In genomic region chr1:151613275-151613867, GRCh38 we compare ENCODE assay signal across 8 cellular contexts. TPM values are rescaled to one million over a fixed set of nuclear protein-coding genes. Genes with fewer than 3 reads are reported as not detected.
DNase-seq lines count a peak whose midpoint lies in the region; ATAC-seq and TF ChIP-seq lines count a peak whose summit lies in the region.

No MANE protein-coding gene starts in this region.

- H3K9me3 Mint-ChIP-seq in activated T-cell treated with anti-CD3 and anti-CD28 coated beads, Interleukin-2, amount 50 U/mL, for 72 hours: no peaks in the 10 kb centered on the region

- H3K36me3 ChIP-seq in adipocyte (ENCODE audit: control insufficient read depth, insufficient read depth, low read length, severe bottlenecking): no peaks in the 10 kb centered on the region
- peaks cover 0 to 2% (median 0%) of the 10 kb centered on the region in 4 donors for H3K36me3 ChIP-seq in liver (ENCODE audit: control insufficient read depth in 4 of 4, insufficient read depth in 3 of 4, low read depth in 1 of 4, low read length in 3 of 4)
- H3K36me3 ChIP-seq in transverse colon: no peaks in the 10 kb centered on the region

- peaks cover 34% of the 10 kb centered on the region for H3K4me1 ChIP-seq in adipocyte (ENCODE audit: control insufficient read depth, insufficient read depth, low read length)
- H3K4me1 ChIP-seq in liver (ENCODE audit: control insufficient read depth in 4 of 4, insufficient read depth in 4 of 4, low read length in 3 of 4): peaks cover 2 to 22% (median 11%) of the 10 kb centered on the region in 4 donors
- peaks cover 2 to 54% (median 24%) of the 10 kb centered on the region in 4 donors for H3K4me1 ChIP-seq in transverse colon

- TF ChIP-seq POLR2A in transverse colon (IDR thresholded peaks at IDR 0.05): no peak

- H3K4me1 Mint-ChIP-seq in activated T-cell treated with anti-CD3 and anti-CD28 coated beads, Interleukin-2, amount 50 U/mL, for 72 hours (ENCODE audit: low read depth): peaks cover 58% of the 10 kb centered on the region

- peaks cover 3% of the 10 kb centered on the region for H3K27me3 Mint-ChIP-seq in activated T-cell treated with anti-CD3 and anti-CD28 coated beads, Interleukin-2, amount 50 U/mL, for 72 hours (ENCODE audit: low read depth)

- in situ Hi-C loops in transverse colon (cut with MboI; ENCODE audit: low pct_ligation_motif_present in 1 of 4, low pct_unique_long_range_greater_than_20kb in 1 of 4, low sequenced_read_pairs in 3 of 4): no loop called here

- TF ChIP-seq RAD21 in liver (IDR thresholded peaks at IDR 0.05): no peak

- peak overlapping the region; percentile 91 to 96 for H3K4me3 Mint-ChIP-seq in activated T-cell treated with anti-CD3 and anti-CD28 coated beads, Interleukin-2, amount 50 U/mL, for 72 hours

- H3K9me3 ChIP-seq in adipocyte (ENCODE audit: control insufficient read depth, low read length): no peaks in the 10 kb centered on the region
- H3K9me3 ChIP-seq in liver (ENCODE audit: control insufficient read depth in 4 of 4, low read length in 3 of 4): no peaks in the 10 kb centered on the region
- H3K9me3 ChIP-seq in transverse colon: no peaks in the 10 kb centered on the region

- TF ChIP-seq CTCF in liver (IDR thresholded peaks at IDR 0.05; ENCODE audit: low read depth, low read length, missing input control) (no peak), transverse colon (IDR thresholded peaks at IDR 0.05) (no peak)

- H3K27ac ChIP-seq in liver (ENCODE audit: low read depth in 1 of 2, low read length in 2 of 2) (no peak overlapping the region), transverse colon (peak overlapping the region; percentile 87 to 92 (median 88))

- peak overlapping the region; percentile 75 for H3K27ac Mint-ChIP-seq in activated T-cell treated with anti-CD3 and anti-CD28 coated beads, Interleukin-2, amount 50 U/mL, for 72 hours

- no peak for DNase-seq in activated T-cell treated with anti-CD3 and anti-CD28 coated beads, Interleukin-2, amount 50 U/mL, for 72 hours
- no peak for DNase-seq in activated T-cell treated with anti-CD3 and anti-CD28 coated beads, Interleukin-2, amount 50 U/mL, for 1 hour
- DNase-seq in adipocyte (ENCODE audit: low read depth): peak; percentile 38
- DNase-seq in transverse colon: no peak
- no peak for DNase-seq in cortex of kidney (lab: John Stamatoyannopoulos, UW)

- intact Hi-C loops in transverse colon (cut with DNase I; ENCODE audit: low total_unique reads): no loop called here

- no peak for TF ChIP-seq EP300 in transverse colon (IDR thresholded peaks at IDR 0.05; ENCODE audit: low read depth)

- WGBS in liver: 76% methylated on average over 13 of the region's 13 CpGs
- WGBS in transverse colon (ENCODE audit: low coverage in 1 of 2), 2 donors: 52 to 59% methylated on average over 12 to 13 of the region's 13 CpGs

- peak overlapping the region; percentile 95 for H3K4me3 ChIP-seq in adipocyte (ENCODE audit: low read length)
- peak overlapping the region; percentile 14 to 93 (median 85) for H3K4me3 ChIP-seq in liver (ENCODE audit: low read depth in 1 of 3, low read length in 3 of 3)
- H3K4me3 ChIP-seq in transverse colon: peak overlapping the region in 3 of 4 donors; percentile 70 to 78 (median 73)

- H3K9ac ChIP-seq in adipocyte (ENCODE audit: low read length) (peak overlapping the region; percentile 90), liver (ENCODE audit: low read depth in 1 of 2, low read length in 2 of 2) (no peak overlapping the region)

- no peak for ATAC-seq in activated T-cell treated with anti-CD3 and anti-CD28 coated beads, Interleukin-2, amount 50 U/mL, for 72 hours (replicated peaks in 1 of 2)
- ATAC-seq in GM21360 (IDR thresholded peaks at IDR 0.05; ENCODE audit: unreplicated experiment) (no peak), HG02884 (IDR thresholded peaks at IDR 0.05; ENCODE audit: unreplicated experiment) (no peak)

- H3K27me3 ChIP-seq in adipocyte (replicated peaks; ENCODE audit: control insufficient read depth, insufficient read depth, low read length) (no peaks in the 10 kb centered on the region), liver (ENCODE audit: control insufficient read depth in 4 of 4, insufficient read depth in 4 of 4, low read length in 3 of 4) (no peaks in the 10 kb centered on the region), transverse colon (no peaks in the 10 kb centered on the region)

- H3K36me3 Mint-ChIP-seq in activated T-cell treated with anti-CD3 and anti-CD28 coated beads, Interleukin-2, amount 50 U/mL, for 72 hours (ENCODE audit: insufficient read depth in 2 of 2): peaks cover 8 to 12% of the 10 kb centered on the region in 2 donors

TF ChIP-seq in liver, 16 proteins besides CTCF, POLR2A, EP300 and RAD21:
- TF ChIP-seq YY1 (IDR thresholded peaks at IDR 0.05): no peak
- TF ChIP-seq HNF4G (IDR thresholded peaks at IDR 0.05): no peak
- no peak for TF ChIP-seq FOXA2 (IDR thresholded peaks at IDR 0.05)
- TF ChIP-seq HNF4A (conservative IDR thresholded peaks at IDR 0.05): no peak
- TF ChIP-seq ZBTB33 (IDR thresholded peaks at IDR 0.05): no peak
- no peak for TF ChIP-seq FOXA1 (IDR thresholded peaks at IDR 0.05)
TF ChIP-seq in liver: peak in this region for 0.

RNA-seq across cellular contexts. Expression of gene SNX27, which starts 1.5 kb away (rescaled TPM):
- total RNA-seq in activated T-cell treated with anti-CD3 and anti-CD28 coated beads, Interleukin-2, amount 50 U/mL, for 72 hours: 10 to 100 TPM; 30.3 to 34.8 TPM
- 10 to 100 TPM; 11.7 to 19.7 TPM for total RNA-seq in liver
- 1 to 10 TPM; 4.3 to 9.3 TPM for polyA plus RNA-seq in liver
- 10 to 100 TPM; 11.5 to 37.0 (median 24.6) TPM for total RNA-seq in transverse colon

Comparison
In these comparisons a context has a peak if more than half of its experiments do, and no peak if none do; other contexts are left out.
1. H3K27ac ChIP-seq: peak in transverse colon (4 of 4); none in liver (0 of 2).
2. Peak in every context shown above with its lines, with median percentiles within 50 percentile points of each other: H3K4me3 ChIP-seq.